Comparison of ENCODE assay signal across 10 cellular contexts in genomic region chr12:52358575-52359350, GRCh38. TPM values are rescaled to one million over a fixed set of nuclear protein-coding genes. Genes with fewer than 3 reads are reported as not detected.
DNase-seq lines count a peak whose midpoint lies in the region; ATAC-seq and TF ChIP-seq lines count a peak whose summit lies in the region.
"Had no signal": no experiment of that assay in that cellular context is flagged by ENCODE, and none has a peak within 500 bp of the region (broad histone marks: within the 10 kb centered on the region; RNA-seq: fewer than 3 reads in every experiment).

No MANE protein-coding gene starts in this region.

- no peak overlapping the region for H3K4ac ChIP-seq in trophoblast cell (ENCODE audit: low read depth, low read length)

- no peaks in the 10 kb centered on the region for H3K79me2 ChIP-seq in trophoblast cell (ENCODE audit: control insufficient read depth, insufficient read depth, low read length, poor library complexity)

- peak in 1 of 3 donors; percentile 39 for DNase-seq in CD4-positive, CD25-positive, alpha-beta regulatory T cell
- DNase-seq in SW480 (ENCODE audit: low spot score) (peak; percentile 14), SW 1271 (lab: John Stamatoyannopoulos, UW) (no peak), nephron progenitor cell (no peak), trophoblast cell (no peak), foreskin fibroblast (no peak)

- H4K12ac ChIP-seq in trophoblast cell (ENCODE audit: low read depth, low read length): no peak overlapping the region

- H2BK5ac ChIP-seq in trophoblast cell (ENCODE audit: low read depth, low read length, poor library complexity): no peak overlapping the region

- no peaks in the 10 kb centered on the region for H3K36me3 ChIP-seq in CD4-positive, CD25-positive, alpha-beta regulatory T cell (ENCODE audit: control insufficient read depth, insufficient read depth, low read length)
- H3K36me3 ChIP-seq in trophoblast cell (ENCODE audit: control insufficient read depth in 1 of 2, insufficient read depth in 2 of 2, low read length in 2 of 2): no peaks in the 10 kb centered on the region

- no CpG with 5 or more reads among the region's 5 CpGs for WGBS in trophoblast cell (ENCODE audit: extremely low coverage, insufficient coverage, insufficient read length)

- H2BK120ac ChIP-seq in trophoblast cell (ENCODE audit: insufficient read depth, low read length, poor library complexity): no peak overlapping the region

- peak overlapping the region in 1 of 4 donors; percentile 3 for H3K4me3 Mint-ChIP-seq in CD4-positive, CD25-positive, alpha-beta regulatory T cell
- H3K4me3 Mint-ChIP-seq in nephron progenitor cell: no peak overlapping the region

- no peak overlapping the region for H3K9ac ChIP-seq in trophoblast cell (ENCODE audit: low read length)

- no peaks in the 10 kb centered on the region for H3K79me1 ChIP-seq in trophoblast cell (ENCODE audit: low read length)

- H4K8ac ChIP-seq in trophoblast cell (ENCODE audit: low read depth, low read length): no peak overlapping the region

- no peaks in the 10 kb centered on the region for H3K9me3 Mint-ChIP-seq in CD4-positive, CD25-positive, alpha-beta regulatory T cell
- H3K9me3 Mint-ChIP-seq in nephron progenitor cell: no peaks in the 10 kb centered on the region

- H3K14ac ChIP-seq in trophoblast cell (ENCODE audit: low read length): no peak overlapping the region

- no peak overlapping the region for H3K23ac ChIP-seq in trophoblast cell (ENCODE audit: low read length)

- no peak overlapping the region for H3K4me3 ChIP-seq in CD4-positive, CD25-positive, alpha-beta regulatory T cell (ENCODE audit: low read depth, low read length)
- H3K4me3 ChIP-seq in trophoblast cell (ENCODE audit: low read depth, low read length) (no peak overlapping the region), foreskin fibroblast (ENCODE audit: low read depth in 1 of 2, low read length in 2 of 2) (no peak overlapping the region)

- H3K4me2 ChIP-seq in trophoblast cell (ENCODE audit: low read length): no peak overlapping the region

- H3K27me3 ChIP-seq in CD4-positive, CD25-positive, alpha-beta regulatory T cell (ENCODE audit: control insufficient read depth, insufficient read depth, low read length): no peaks in the 10 kb centered on the region
- no peaks in the 10 kb centered on the region for H3K27me3 ChIP-seq in trophoblast cell (ENCODE audit: insufficient read depth, low read length)

- no peak overlapping the region for H3K18ac ChIP-seq in trophoblast cell (ENCODE audit: low read length)

- H3K27ac Mint-ChIP-seq in CD4-positive, CD25-positive, alpha-beta regulatory T cell: peak overlapping the region in 1 of 3 donors; percentile 68
- H3K27ac Mint-ChIP-seq in nephron progenitor cell: no peak overlapping the region

- H2BK12ac ChIP-seq in trophoblast cell (ENCODE audit: low read length): no peak overlapping the region

- H3K9me3 ChIP-seq in CD4-positive, CD25-positive, alpha-beta regulatory T cell (ENCODE audit: control insufficient read depth in 2 of 2, low read length in 2 of 2): no peaks in the 10 kb centered on the region
- H3K9me3 ChIP-seq in trophoblast cell (ENCODE audit: insufficient read depth, low read depth, low read length): peaks cover 2% of the 10 kb centered on the region

- H3K4me1 ChIP-seq in CD4-positive, CD25-positive, alpha-beta regulatory T cell (ENCODE audit: control insufficient read depth, insufficient read depth, low read length, poor library complexity, severe bottlenecking): peaks cover 15% of the 10 kb centered on the region
- no peaks in the 10 kb centered on the region for H3K4me1 ChIP-seq in trophoblast cell (ENCODE audit: control insufficient read depth in 1 of 2, insufficient read depth in 2 of 2, low read length in 2 of 2)

- no peak overlapping the region for H4K91ac ChIP-seq in trophoblast cell (ENCODE audit: low read depth, low read length)

- no peak overlapping the region for H2AFZ ChIP-seq in trophoblast cell (ENCODE audit: insufficient read depth, low read length, poor library complexity)

- H3K36me3 Mint-ChIP-seq in CD4-positive, CD25-positive, alpha-beta regulatory T cell: no peaks in the 10 kb centered on the region
- no peaks in the 10 kb centered on the region for H3K36me3 Mint-ChIP-seq in nephron progenitor cell (ENCODE audit: low read depth)

- TF ChIP-seq CTCF in nephron progenitor cell (IDR thresholded peaks at IDR 0.05): no peak
- TF ChIP-seq CTCF in foreskin fibroblast (IDR thresholded peaks at IDR 0.05; ENCODE audit: low read depth, low read length): no peak

- no peak overlapping the region for H3K27ac ChIP-seq in CD4-positive, CD25-positive, alpha-beta regulatory T cell (ENCODE audit: insufficient read depth, low read length, poor library complexity, severe bottlenecking)
- no peak overlapping the region for H3K27ac ChIP-seq in trophoblast cell (ENCODE audit: low read depth, low read length)

- H2AK5ac ChIP-seq in trophoblast cell (ENCODE audit: low read length): no peak overlapping the region

- peaks cover 6 to 20% (median 12%) of the 10 kb centered on the region in 4 donors for H3K4me1 Mint-ChIP-seq in CD4-positive, CD25-positive, alpha-beta regulatory T cell
- no peaks in the 10 kb centered on the region for H3K4me1 Mint-ChIP-seq in nephron progenitor cell

- peak; percentile 69 to 86 for ATAC-seq in CD4-positive, CD25-positive, alpha-beta regulatory T cell (ENCODE audit: low read depth in 2 of 2)
- ATAC-seq in GM18868 (IDR thresholded peaks at IDR 0.05; ENCODE audit: unreplicated experiment) (peak; percentile 91), HG02938 (IDR thresholded peaks at IDR 0.05; ENCODE audit: unreplicated experiment) (peak; percentile 96)

- H3K27me3 Mint-ChIP-seq in CD4-positive, CD25-positive, alpha-beta regulatory T cell: no peaks in the 10 kb centered on the region
- H3K27me3 Mint-ChIP-seq in nephron progenitor cell (ENCODE audit: low read depth, poor library complexity): peaks cover 13% of the 10 kb centered on the region

RNA-seq across cellular contexts. Expression of gene KRT85, which starts 8.5 kb away (rescaled TPM):
- total RNA-seq in CD4-positive, CD25-positive, alpha-beta regulatory T cell: not detected
- polyA plus RNA-seq in CD4-positive, CD25-positive, alpha-beta regulatory T cell: not detected
- not detected in 2 replicates for polyA plus RNA-seq in trophoblast cell (2013)
- total RNA-seq: T-helper 2 cell treated with Interferon-gamma antibody and Interleukin-4, amounts not matched to agents 100 ng/mL and 5 ng/mL, for 36 hours had no signal
- polyA plus RNA-seq: esophagus had no signal

RNA-seq across cellular contexts. Expression of gene KRT84, which starts 26.7 kb away (rescaled TPM):
- total RNA-seq in CD4-positive, CD25-positive, alpha-beta regulatory T cell: not detected
- polyA plus RNA-seq in CD4-positive, CD25-positive, alpha-beta regulatory T cell: not detected
- polyA plus RNA-seq in trophoblast cell (2013): not detected in 2 replicates
- total RNA-seq: T-helper 2 cell treated with Interferon-gamma antibody and Interleukin-4, amounts not matched to agents 100 ng/mL and 5 ng/mL, for 36 hours had no signal

RNA-seq across cellular contexts. Expression of gene KRT83, which starts 37.6 kb away (rescaled TPM):
- total RNA-seq in CD4-positive, CD25-positive, alpha-beta regulatory T cell: not detected
- polyA plus RNA-seq in CD4-positive, CD25-positive, alpha-beta regulatory T cell: not detected
- not detected in 2 replicates for polyA plus RNA-seq in trophoblast cell (2013)
- total RNA-seq: T-helper 2 cell treated with Interferon-gamma antibody and Interleukin-4, amounts not matched to agents 100 ng/mL and 5 ng/mL, for 36 hours had no signal
- polyA plus RNA-seq: esophagus had no signal

RNA-seq across cellular contexts. Expression of gene KRT82, which starts 47.4 kb away (rescaled TPM):
- total RNA-seq in CD4-positive, CD25-positive, alpha-beta regulatory T cell: not detected
- not detected for polyA plus RNA-seq in CD4-positive, CD25-positive, alpha-beta regulatory T cell
- polyA plus RNA-seq in trophoblast cell (2013): 0.01 TPM in 2 replicates
- total RNA-seq: T-helper 2 cell treated with Interferon-gamma antibody and Interleukin-4, amounts not matched to agents 100 ng/mL and 5 ng/mL, for 36 hours had no signal
- polyA plus RNA-seq: esophagus had no signal
